ENCODE assay signal across 8 cellular contexts in genomic region chr3:155870945-155871745, GRCh38. TPM values are rescaled to one million over a fixed set of nuclear protein-coding genes. Genes with fewer than 3 reads are reported as not detected.
A peak's percentile ranks its signal among the peaks of the same experiment; 100 is the strongest.
DNase-seq lines count a peak whose midpoint lies in the region; ATAC-seq and TF ChIP-seq lines count a peak whose summit lies in the region.

No MANE protein-coding gene starts in this region.

- DNase-seq in BE2C (peak; percentile 53), Right ventricle myocardium inferior (ENCODE audit: missing footprints) (peak; percentile 85), pons (ENCODE audit: low spot score) (peak; percentile 24), vagina (ENCODE audit: extremely low spot score in 2 of 2) (no peak)
- peak; percentile 44 to 75 for DNase-seq in activated naive CD4-positive, alpha-beta T cell treated with anti-CD3 and anti-CD28 coated beads, Interleukin-2, amount 50 U/mL, for 72 hours (ENCODE audit: low spot score in 2 of 2)

- intact Hi-C loops in Right ventricle myocardium inferior (cut with DNase I): loop anchor here (1.0 to 10.0 kb wide), 4 partner anchors 17 to 486 kb away; partner anchors contain the start of genes C3orf33 and SLC33A1
- intact Hi-C loops in vagina (cut with DNase I): no loop called here

- H3K9me3 ChIP-seq in BE2C (no peaks in the 10 kb centered on the region), vagina (no peaks in the 10 kb centered on the region)

- H3K4me1 ChIP-seq in BE2C: peaks cover 6% of the 10 kb centered on the region; the same call in 1 of the 2 replicates
- peaks cover 44% of the 10 kb centered on the region for H3K4me1 ChIP-seq in vagina

- H3K36me3 Mint-ChIP-seq in activated naive CD4-positive, alpha-beta T cell treated with anti-CD3 and anti-CD28 coated beads, Interleukin-2, amount 50 U/mL, for 72 hours: peaks cover 7 to 8% of the 10 kb centered on the region in 2 donors

- H3K27me3 ChIP-seq in BE2C (no peaks in the 10 kb centered on the region), vagina (no peaks in the 10 kb centered on the region)

- peak overlapping the region; percentile 99 for H3K27ac ChIP-seq in vagina

- TF ChIP-seq POLR2A in Raji (IDR thresholded peaks at IDR 0.05; ENCODE audit: insufficient read depth, low read depth, low read length) (0 out of 2 replicates have a peak, but pooled peaks have one; percentile 33), vagina (IDR thresholded peaks at IDR 0.05) (no peak)

- peaks cover 6% of the 10 kb centered on the region; the same call in 1 of the 2 replicates for H3K36me3 ChIP-seq in BE2C
- H3K36me3 ChIP-seq in vagina: no peaks in the 10 kb centered on the region

- H3K4me3 ChIP-seq in BE2C (ENCODE audit: low read depth, low read length) (peak overlapping the region; percentile 92), vagina (peak overlapping the region; percentile 93 to 100)

- peak; percentile 27 for ATAC-seq in GM18909 (IDR thresholded peaks at IDR 0.05; ENCODE audit: poor library complexity, unreplicated experiment)
- peak; percentile 27 for ATAC-seq in HG03159 (IDR thresholded peaks at IDR 0.05; ENCODE audit: unreplicated experiment)
- peak; percentile 14 to 28 for ATAC-seq in activated naive CD4-positive, alpha-beta T cell treated with anti-CD3 and anti-CD28 coated beads, Interleukin-2, amount 50 U/mL, for 72 hours
- ATAC-seq in Right ventricle myocardium inferior: peak; percentile 38

- peak overlapping the region; percentile 96 to 97 for H3K27ac Mint-ChIP-seq in activated naive CD4-positive, alpha-beta T cell treated with anti-CD3 and anti-CD28 coated beads, Interleukin-2, amount 50 U/mL, for 72 hours

- TF ChIP-seq CTCF in BE2C (IDR thresholded peaks at IDR 0.05; ENCODE audit: low read depth, low read length) (no peak), vagina (IDR thresholded peaks at IDR 0.05) (no peak)

- no peaks in the 10 kb centered on the region for H3K9me3 Mint-ChIP-seq in activated naive CD4-positive, alpha-beta T cell treated with anti-CD3 and anti-CD28 coated beads, Interleukin-2, amount 50 U/mL, for 72 hours

RNA-seq across cellular contexts. Expression of gene GMPS, which starts 0.7 kb away (rescaled TPM):
- 18.0 TPM for polyA plus RNA-seq in BE2C (2012; ENCODE audit: insufficient read depth, insufficient read length, low read depth)
- total RNA-seq in activated naive CD4-positive, alpha-beta T cell treated with anti-CD3 and anti-CD28 coated beads, Interleukin-2, amount 50 U/mL, for 72 hours: 100 to 1,000 TPM; 116 to 122 TPM
- total RNA-seq in Right ventricle myocardium inferior (28.1 TPM), vagina (29.2 TPM)

RNA-seq across cellular contexts. Expression of gene SLC33A1, which starts 16.9 kb away (rescaled TPM):
- 24.0 TPM for polyA plus RNA-seq in BE2C (2012; ENCODE audit: insufficient read depth, insufficient read length, low read depth)
- 10 to 100 TPM; 23.5 to 25.1 TPM for total RNA-seq in activated naive CD4-positive, alpha-beta T cell treated with anti-CD3 and anti-CD28 coated beads, Interleukin-2, amount 50 U/mL, for 72 hours
- total RNA-seq in Right ventricle myocardium inferior (20.4 TPM), vagina (27.0 TPM)

Comparison
In these comparisons a context has a peak if more than half of its experiments do, and no peak if none do; other contexts are left out.
1. DNase-seq: peak in BE2C (single experiment), activated naive CD4-positive, alpha-beta T cell treated with anti-CD3 and anti-CD28 coated beads, Interleukin-2, amount 50 U/mL, for 72 hours (2 of 2), Right ventricle myocardium inferior (single experiment) and pons (single experiment); none in vagina (0 of 2).
2. Peak in every context shown above with its lines, with median percentiles within 50 percentile points of each other: ATAC-seq.